Comparison of ENCODE assay signal across 15 cellular contexts in genomic region chr12:131989021-131989420, GRCh38.
"Had no signal": no experiment of that assay in that cellular context is flagged by ENCODE, and none has a peak within 500 bp of the region (broad histone marks: within the 10 kb centered on the region; RNA-seq: fewer than 3 reads in every experiment).

No MANE protein-coding gene starts in this region.

- ATAC-seq: activated T-helper 17 cell treated with anti-CD3 and anti-CD28 coated beads, Interleukin-2, amount 50 U/mL, for 72 hours; stimulated activated naive CD8-positive, alpha-beta T cell treated with anti-CD3 and anti-CD28 coated beads, Interleukin-15, amount 100 ng/mL, for 72 hours had no signal

- H3K4me1 Mint-ChIP-seq: activated T-helper 17 cell treated with anti-CD3 and anti-CD28 coated beads, Interleukin-2, amount 50 U/mL, for 72 hours; stimulated activated naive CD8-positive, alpha-beta T cell treated with anti-CD3 and anti-CD28 coated beads, Interleukin-15, amount 100 ng/mL, for 72 hours had no signal

- FAIRE-seq: kidney had no signal

- H3K36me3 ChIP-seq: ovary had no signal

- H3K4me3 ChIP-seq: esophagus squamous epithelium, ovary, vagina had no signal

- H3K9me3 Mint-ChIP-seq: activated naive CD4-positive, alpha-beta T cell treated with anti-CD3 and anti-CD28 coated beads for 36 hours; activated T-helper 17 cell treated with anti-CD3 and anti-CD28 coated beads, Interleukin-2, amount 50 U/mL, for 72 hours; central memory CD8-positive, alpha-beta T cell; stimulated activated naive CD8-positive, alpha-beta T cell treated with anti-CD3 and anti-CD28 coated beads, Interleukin-15, amount 100 ng/mL, for 72 hours had no signal

- H3K4me3 Mint-ChIP-seq: activated naive CD4-positive, alpha-beta T cell treated with anti-CD3 and anti-CD28 coated beads for 36 hours; activated T-helper 17 cell treated with anti-CD3 and anti-CD28 coated beads, Interleukin-2, amount 50 U/mL, for 72 hours; central memory CD8-positive, alpha-beta T cell; stimulated activated naive CD8-positive, alpha-beta T cell treated with anti-CD3 and anti-CD28 coated beads, Interleukin-15, amount 100 ng/mL, for 72 hours had no signal

- DNase-seq: activated CD4-positive, alpha-beta T cell treated with anti-CD3 and anti-CD28 coated beads, Interleukin-2, amount 50 U/mL, for 48 hours; activated CD4-positive, CD25-positive, alpha-beta regulatory T cell treated with anti-CD3 and anti-CD28 coated beads, Interleukin-2, amount 50 U/mL, for 72 hours; activated naive CD4-positive, alpha-beta T cell treated with anti-CD3 and anti-CD28 coated beads for 36 hours; dermis blood vessel endothelial cell; esophagus squamous epithelium; foreskin fibroblast; kidney; stimulated activated CD4-positive, alpha-beta T cell treated with anti-CD3 and anti-CD28 coated beads, Interleukin-15, amount 100 ng/mL, for 24 hours; stimulated activated CD4-positive, alpha-beta T cell treated with anti-CD3 and anti-CD28 coated beads, Interleukin-4, amount 100 ng/mL, for 4 hours; stimulated activated naive CD8-positive, alpha-beta T cell treated with anti-CD3 and anti-CD28 coated beads, Interleukin-15, amount 100 ng/mL, for 72 hours; SW 1271 had no signal

- H3K27ac ChIP-seq: esophagus squamous epithelium, vagina had no signal

- H3K4me1 ChIP-seq: vagina had no signal

- H3K27me3 Mint-ChIP-seq: activated T-helper 17 cell treated with anti-CD3 and anti-CD28 coated beads, Interleukin-2, amount 50 U/mL, for 72 hours; central memory CD8-positive, alpha-beta T cell; stimulated activated naive CD8-positive, alpha-beta T cell treated with anti-CD3 and anti-CD28 coated beads, Interleukin-15, amount 100 ng/mL, for 72 hours had no signal

- H3K9me3 ChIP-seq: esophagus squamous epithelium, ovary, vagina had no signal

- H3K27me3 ChIP-seq: esophagus squamous epithelium, ovary, vagina had no signal

- H3K27ac Mint-ChIP-seq: activated naive CD4-positive, alpha-beta T cell treated with anti-CD3 and anti-CD28 coated beads for 36 hours; activated T-helper 17 cell treated with anti-CD3 and anti-CD28 coated beads, Interleukin-2, amount 50 U/mL, for 72 hours had no signal
